8 cellular contexts compared by ENCODE assay signal in genomic region chr7:50792342-50793114, GRCh38. TPM values are rescaled to one million over a fixed set of nuclear protein-coding genes. Genes with fewer than 3 reads are reported as not detected.
A peak's percentile ranks its signal among the peaks of the same experiment; 100 is the strongest.
DNase-seq lines count a peak whose midpoint lies in the region; ATAC-seq and TF ChIP-seq lines count a peak whose summit lies in the region.

No MANE protein-coding gene starts in this region.

- DNase-seq in AG20443 (ENCODE audit: low spot score): peak; percentile 70
- peak in 1 of 2 experiments; percentile 75 for DNase-seq in HL-60 (ENCODE audit: low read depth in 1 of 2, low spot score in 1 of 2)
- DNase-seq in fibroblast of peridontal ligament (ENCODE audit: extremely low read depth): peak; percentile 57
- DNase-seq in natural killer cell treated with Interleukin-12 subunit alpha and Interleukin-12 subunit beta and Interleukin-15 and Interleukin-18, amount 100 ng/mL, for 72 hours (ENCODE audit: low spot score): no peak

- no peaks in the 10 kb centered on the region for H3K36me3 Mint-ChIP-seq in natural killer cell treated with Interleukin-12 subunit alpha and Interleukin-12 subunit beta and Interleukin-15 and Interleukin-18, amount 100 ng/mL, for 72 hours

- H3K27ac ChIP-seq in HL-60 (replicated peaks): peak overlapping the region; percentile 84

- ATAC-seq in natural killer cell treated with Interleukin-12 subunit alpha and Interleukin-12 subunit beta and Interleukin-15 and Interleukin-18, amount 100 ng/mL, for 72 hours: peak; percentile 12 to 14
- ATAC-seq in GM19351 (IDR thresholded peaks at IDR 0.05; ENCODE audit: unreplicated experiment) (no peak), HG03196 (IDR thresholded peaks at IDR 0.05; ENCODE audit: unreplicated experiment) (no peak), HG02981 (IDR thresholded peaks at IDR 0.05; ENCODE audit: unreplicated experiment) (no peak)

- H3K27me3 Mint-ChIP-seq in natural killer cell treated with Interleukin-12 subunit alpha and Interleukin-12 subunit beta and Interleukin-15 and Interleukin-18, amount 100 ng/mL, for 72 hours: peaks cover 49 to 57% of the 10 kb centered on the region in 2 donors

- peaks cover 0 to 8% of the 10 kb centered on the region in 2 donors for H3K4me1 Mint-ChIP-seq in natural killer cell treated with Interleukin-12 subunit alpha and Interleukin-12 subunit beta and Interleukin-15 and Interleukin-18, amount 100 ng/mL, for 72 hours (ENCODE audit: low read depth in 2 of 2)

- no peaks in the 10 kb centered on the region for H3K27me3 ChIP-seq in HL-60 (ENCODE audit: insufficient read depth, poor library complexity, severe bottlenecking)

- no peak overlapping the region for H3K27ac Mint-ChIP-seq in natural killer cell treated with Interleukin-12 subunit alpha and Interleukin-12 subunit beta and Interleukin-15 and Interleukin-18, amount 100 ng/mL, for 72 hours

- peak overlapping the region; percentile 75 for H3K4me3 Mint-ChIP-seq in natural killer cell treated with Interleukin-12 subunit alpha and Interleukin-12 subunit beta and Interleukin-15 and Interleukin-18, amount 100 ng/mL, for 72 hours

- H3K9me3 Mint-ChIP-seq in natural killer cell treated with Interleukin-12 subunit alpha and Interleukin-12 subunit beta and Interleukin-15 and Interleukin-18, amount 100 ng/mL, for 72 hours: no peaks in the 10 kb centered on the region

- TF ChIP-seq CTCF in HL-60 (IDR thresholded peaks at IDR 0.05; ENCODE audit: insufficient read depth, low read length): no peak
- TF ChIP-seq CTCF in WI38 (IDR thresholded peaks at IDR 0.05; ENCODE audit: low read depth, low read length): no peak

- H3K4me3 ChIP-seq in HL-60 (replicated peaks; ENCODE audit: insufficient read depth, low read length) (peak overlapping the region; percentile 52), WI38 (ENCODE audit: low read depth, low read length) (peak overlapping the region; percentile 66)

RNA-seq across cellular contexts. Expression of gene GRB10, which starts 9.8 kb away (rescaled TPM):
- total RNA-seq in natural killer cell treated with Interleukin-12 subunit alpha and Interleukin-12 subunit beta and Interleukin-15 and Interleukin-18, amount 100 ng/mL, for 72 hours: 1 to 10 TPM in 1 of 2 donors, under 1 TPM in 1; 0.48 to 2.5 TPM

Comparison
In these comparisons a context has a peak if more than half of its experiments do, and no peak if none do; other contexts are left out.
1. ATAC-seq: peak in natural killer cell treated with Interleukin-12 subunit alpha and Interleukin-12 subunit beta and Interleukin-15 and Interleukin-18, amount 100 ng/mL, for 72 hours (2 of 2); none in GM19351 (single experiment), HG03196 (single experiment) and HG02981 (single experiment).